ENCODE assay signal across 9 cellular contexts in the genomic region with DNA sequence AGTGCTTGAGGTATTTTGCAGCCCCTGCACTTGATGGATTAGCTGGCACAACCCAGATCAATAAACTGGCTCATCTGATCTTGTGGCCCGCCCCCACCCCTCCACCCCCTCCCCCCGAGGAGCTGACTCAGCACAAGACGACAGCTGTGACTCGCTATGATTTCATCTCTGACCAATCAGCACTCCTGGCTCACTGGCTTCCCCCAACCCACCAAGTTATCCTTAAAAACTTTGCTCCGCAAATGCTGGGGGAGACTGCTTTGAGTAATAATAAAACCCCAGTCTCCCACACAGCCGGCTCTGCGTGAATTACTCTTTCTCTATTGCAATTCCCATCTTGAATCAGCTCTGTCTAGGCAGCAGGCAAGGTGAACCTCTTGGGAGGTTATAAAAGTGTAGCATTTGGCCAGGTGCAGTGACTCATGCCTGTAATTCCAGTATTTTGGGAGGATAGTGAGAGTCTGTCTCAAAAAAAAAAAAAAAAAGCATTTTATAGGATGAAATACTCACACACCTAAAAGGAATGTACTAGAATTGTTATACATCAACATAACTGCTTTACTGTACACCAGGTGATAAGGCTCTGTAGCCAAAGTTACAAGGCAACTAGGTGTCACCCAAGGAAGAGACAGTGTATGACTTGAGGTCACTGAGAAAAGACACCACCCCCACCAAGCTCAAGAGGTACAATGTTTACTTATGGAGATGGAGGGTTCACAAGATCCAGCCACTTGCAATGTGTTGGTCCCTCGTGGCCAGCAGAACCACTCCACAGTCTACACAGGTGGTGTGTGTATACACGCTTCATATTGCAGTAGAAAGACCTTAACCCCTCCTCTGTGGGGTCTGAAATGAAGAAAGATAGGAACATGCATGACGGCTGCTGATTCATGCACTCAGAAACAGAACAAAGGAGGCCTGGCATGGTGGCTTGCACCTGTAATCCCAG. TPM values are rescaled to one million over a fixed set of nuclear protein-coding genes. Genes with fewer than 3 reads are reported as not detected.
DNase-seq lines count a peak whose midpoint lies in the region; ATAC-seq and TF ChIP-seq lines count a peak whose summit lies in the region.
"Had no signal": no experiment of that assay in that cellular context is flagged by ENCODE, and none has a peak within 500 bp of the region (broad histone marks: within the 10 kb centered on the region; RNA-seq: fewer than 3 reads in every experiment).

No MANE protein-coding gene starts in this region.

- no peak overlapping the region for H2AK5ac ChIP-seq in H9 (ENCODE audit: insufficient read length, low read length)

- H3K4me2 ChIP-seq in H9 (ENCODE audit: insufficient read depth, insufficient read length, low read length): peak overlapping the region; percentile 8

- peaks cover 3% of the 10 kb centered on the region; the same call in 1 of the 2 replicates for H3K79me2 ChIP-seq in H9 (ENCODE audit: insufficient read depth, low read length)

- H3K4me1 Mint-ChIP-seq in H9: peaks cover 19 to 20% of the 10 kb centered on the region in 2 experiments

- peak overlapping the region in 1 of 2 experiments; percentile 65; a peak in 4 of 5 replicates for H3K4me3 Mint-ChIP-seq in H9

- peaks cover 3% of the 10 kb centered on the region for H3K79me1 ChIP-seq in H9 (ENCODE audit: insufficient read depth, low read depth, low read length, poor library complexity, severe bottlenecking)

- H3K4me1 ChIP-seq in H9 (ENCODE audit: insufficient read depth, low read length): peaks cover 6% of the 10 kb centered on the region; the same call in 1 of the 2 replicates

- DNase-seq in H9 (peak; percentile 63), RKO (ENCODE audit: low spot score) (peak; percentile 59), erythroblast (lab: John Stamatoyannopoulos, UW) (peak; percentile 69 to 71), putamen (ENCODE audit: low spot score) (peak; percentile 54), AG08396 (ENCODE audit: low spot score) (no peak), NOMO-1 treated with dmso at 0.1 percent for 144 hours (lab: John Stamatoyannopoulos, UW; ENCODE audit: unreplicated experiment) (no peak)

- no peak overlapping the region for H3K56ac ChIP-seq in H9 (ENCODE audit: insufficient read length, low read depth, low read length)

- no peak overlapping the region for H4K91ac ChIP-seq in H9 (ENCODE audit: insufficient read length, low read depth, low read length)

- no peak overlapping the region for H3K23ac ChIP-seq in H9 (ENCODE audit: insufficient read length, low read depth, low read length)

- no peaks in the 10 kb centered on the region for H3K9me3 ChIP-seq in H9 (ENCODE audit: control insufficient read depth, low read depth, low read length)

- no peaks in the 10 kb centered on the region for H3K23me2 ChIP-seq in H9 (ENCODE audit: insufficient read length, low read depth, low read length, poor library complexity, severe bottlenecking)

- no peak overlapping the region for H3K27ac ChIP-seq in H9 (ENCODE audit: insufficient read length, low read depth, low read length)
- H3K27ac ChIP-seq: coronary artery had no signal

- no peaks in the 10 kb centered on the region for H3K27me3 Mint-ChIP-seq in H9 (ENCODE audit: low read depth)

- H3K9me3 Mint-ChIP-seq in H9: peaks cover 0 to 3% of the 10 kb centered on the region in 2 experiments; a peak in 2 of 5 replicates

- peak overlapping the region; percentile 19 for H2BK120ac ChIP-seq in H9 (ENCODE audit: low read depth, low read length, poor library complexity, severe bottlenecking)

- H2BK20ac ChIP-seq in H9 (ENCODE audit: low read depth, low read length, poor library complexity, severe bottlenecking): no peak overlapping the region

- H4K8ac ChIP-seq in H9 (replicated peaks; ENCODE audit: insufficient read length, low read depth, low read length): no peak overlapping the region

- H2BK12ac ChIP-seq in H9 (ENCODE audit: insufficient read length, low read depth, low read length): no peak overlapping the region

- H3K9ac ChIP-seq in H9 (ENCODE audit: extremely low read depth, insufficient read length, low read length): no peak overlapping the region

- H3K27me3 ChIP-seq in H9 (ENCODE audit: insufficient read depth, low read length): no peaks in the 10 kb centered on the region

- H4K5ac ChIP-seq in H9 (ENCODE audit: insufficient read length, low read depth, low read length): no peak overlapping the region

- peaks cover 12 to 22% (median 20%) of the 10 kb centered on the region in 3 experiments; a peak in 6 of 7 replicates for H3K36me3 Mint-ChIP-seq in H9 (ENCODE audit: insufficient read depth in 1 of 3, low read depth in 3 of 3)

- no peak overlapping the region for H3K18ac ChIP-seq in H9 (ENCODE audit: insufficient read length, low read depth, low read length)

- no CpG with 5 or more reads among the region's 10 CpGs for WGBS in H9 (ENCODE audit: extremely low coverage, insufficient read length, low lambda C conversion rate)

- no peak overlapping the region for H3T11ph ChIP-seq in H9 (ENCODE audit: low read length)

- no peak for TF ChIP-seq CTCF in H9 (conservative IDR thresholded peaks at IDR 0.05)

- no peaks in the 10 kb centered on the region for H4K20me1 ChIP-seq in H9 (ENCODE audit: control insufficient read depth, insufficient read depth, insufficient read length)

- no peak overlapping the region for H2BK15ac ChIP-seq in H9 (ENCODE audit: low read depth, low read length)

- no peak overlapping the region for H3K4ac ChIP-seq in H9 (ENCODE audit: low read depth, low read length)

- H3K27ac Mint-ChIP-seq in H9: peak overlapping the region; percentile 90 to 97 (median 92); a peak in 5 of 7 replicates

- no peak overlapping the region for H3K14ac ChIP-seq in H9 (ENCODE audit: insufficient read depth, low read length)

- ATAC-seq in HG03039 (IDR thresholded peaks at IDR 0.05; ENCODE audit: unreplicated experiment) (no peak), GM21528 (IDR thresholded peaks at IDR 0.05; ENCODE audit: low FRiP score, unreplicated experiment) (no peak)

- H2BK5ac ChIP-seq in H9 (ENCODE audit: insufficient read length, low read length): no peak overlapping the region

- H2AFZ ChIP-seq in H9 (ENCODE audit: low read length): no peak overlapping the region

- TF ChIP-seq POLR2A in erythroblast (IDR thresholded peaks at IDR 0.05; ENCODE audit: low read length): no peak

RNA-seq across cellular contexts. Expression of a gene that starts 8.6 kb away (rescaled TPM):
- total RNA-seq in H9 (2021): 24.8 and 26.0 TPM in 2 replicates

Comparison
In these comparisons a context has a peak if more than half of its experiments do, and no peak if none do; other contexts are left out.
1. DNase-seq: peak in H9 (single experiment), RKO (single experiment), erythroblast (2 of 2) and putamen (single experiment); none in AG08396 (single experiment) and NOMO-1 treated with dmso at 0.1 percent for 144 hours (single experiment).